Comparison of ENCODE assay signal across 27 cellular contexts in genomic region chr11:18765554-18765953, GRCh38.
A peak's percentile ranks its signal among the peaks of the same experiment; 100 is the strongest.
DNase-seq lines count a peak whose midpoint lies in the region; TF ChIP-seq lines count a peak whose summit lies in the region.
"Had no signal": no experiment of that assay in that cellular context is flagged by ENCODE, and none has a peak within 500 bp of the region (broad histone marks: within the 10 kb centered on the region; RNA-seq: fewer than 3 reads in every experiment).

No MANE protein-coding gene starts in this region.

- peaks cover 25% of the 10 kb centered on the region for H3K27me3 Mint-ChIP-seq in nephron progenitor cell (ENCODE audit: low read depth, poor library complexity)

- H3K36me3 Mint-ChIP-seq in nephron progenitor cell (ENCODE audit: low read depth): no peaks in the 10 kb centered on the region
- H3K36me3 Mint-ChIP-seq: naive B cell had no signal

- no peak for TF ChIP-seq RAD21 in Ishikawa (IDR thresholded peaks at IDR 0.05; ENCODE audit: low read depth)

- DNase-seq in NB4 (ENCODE audit: low read depth) (peak; percentile 8), epithelial cell of esophagus (ENCODE audit: low read depth) (peak; percentile 34), nephron progenitor cell (no peak), NCI-H446 treated with DMSO at 0.1 percent for 48 hours (lab: John Stamatoyannopoulos, UW) (no peak)
- no peak for DNase-seq in effector CD4-positive, alpha-beta T cell
- DNase-seq in activated CD4-positive, alpha-beta T cell treated with anti-CD3 and anti-CD28 coated beads for 4 hours: no peak
- DNase-seq: activated CD4-positive, alpha-beta T cell treated with anti-CD3 and anti-CD28 coated beads, Interleukin-2, amount 50 U/mL, for 4 hours; activated naive CD4-positive, alpha-beta T cell treated with anti-CD3 and anti-CD28 coated beads for 36 hours; activated T-cell treated with anti-CD3 and anti-CD28 coated beads, Interleukin-2, amount 50 U/mL, for 72 hours; amniotic stem cell; brain microvascular endothelial cell; C1 segment of cervical spinal cord; DMS153; dorsolateral prefrontal cortex; Karpas-422; left ventricle myocardium inferior; naive B cell; NCI-H1092; NCI-H1694 treated with DMSO at 0.1 percent for 48 hours; NCI-H2171; NCI-H510A; stimulated activated CD8-positive, alpha-beta memory T cell treated with anti-CD3 and anti-CD28 coated beads, Interleukin-4, amount 100 ng/mL, for 48 hours; tibial artery had no signal

- no peak for TF ChIP-seq CTCF in NB4 (IDR thresholded peaks at IDR 0.05; ENCODE audit: low read depth, low read length)
- TF ChIP-seq CTCF in epithelial cell of esophagus (IDR thresholded peaks at IDR 0.05; ENCODE audit: insufficient read depth, low read depth, low read length, missing control alignments): no peak
- TF ChIP-seq CTCF in nephron progenitor cell (IDR thresholded peaks at IDR 0.05): no peak

- H3K9me3 Mint-ChIP-seq in nephron progenitor cell: no peaks in the 10 kb centered on the region
- H3K9me3 Mint-ChIP-seq: activated naive CD4-positive, alpha-beta T cell treated with anti-CD3 and anti-CD28 coated beads for 36 hours; activated T-cell treated with anti-CD3 and anti-CD28 coated beads, Interleukin-2, amount 50 U/mL, for 72 hours; naive B cell; T-helper 1 cell treated with Interleukin-12 subunit alpha and Interleukin-12 subunit beta and Interleukin-4 antibody, amounts not matched to agents 30 μg/mL and 1 μg/mL, for 36 hours had no signal

- no peak overlapping the region for H3K4me3 ChIP-seq in NB4 (ENCODE audit: low read depth, low read length)
- H3K4me3 ChIP-seq in epithelial cell of esophagus (ENCODE audit: low read length): no peak overlapping the region
- H3K4me3 ChIP-seq: dorsolateral prefrontal cortex, HAP-1, left ventricle myocardium inferior, right atrium auricular region, tibial artery had no signal

- TF ChIP-seq EP300 in Ishikawa (IDR thresholded peaks at IDR 0.05; ENCODE audit: borderline replicate concordance): no peak

- H3K27ac Mint-ChIP-seq in nephron progenitor cell: peak overlapping the region; percentile 45
- H3K27ac Mint-ChIP-seq: activated naive CD4-positive, alpha-beta T cell treated with anti-CD3 and anti-CD28 coated beads for 36 hours; activated T-cell treated with anti-CD3 and anti-CD28 coated beads, Interleukin-2, amount 50 U/mL, for 72 hours; T-helper 1 cell treated with Interleukin-12 subunit alpha and Interleukin-12 subunit beta and Interleukin-4 antibody, amounts not matched to agents 30 μg/mL and 1 μg/mL, for 36 hours had no signal

- TF ChIP-seq POLR2A in NB4 (IDR thresholded peaks at IDR 0.05; ENCODE audit: extremely low read depth, insufficient read length): no peak

- H3K4me1 Mint-ChIP-seq in nephron progenitor cell: no peaks in the 10 kb centered on the region
- H3K4me1 Mint-ChIP-seq: naive B cell had no signal

- H3K4me3 Mint-ChIP-seq in nephron progenitor cell: no peak overlapping the region
- H3K4me3 Mint-ChIP-seq: activated naive CD4-positive, alpha-beta T cell treated with anti-CD3 and anti-CD28 coated beads for 36 hours; activated T-cell treated with anti-CD3 and anti-CD28 coated beads, Interleukin-2, amount 50 U/mL, for 72 hours; naive B cell; T-helper 1 cell treated with Interleukin-12 subunit alpha and Interleukin-12 subunit beta and Interleukin-4 antibody, amounts not matched to agents 30 μg/mL and 1 μg/mL, for 36 hours had no signal

TF ChIP-seq in Ishikawa, 13 proteins besides CTCF, POLR2A, EP300 and RAD21:
- TF ChIP-seq ZBTB7A (IDR thresholded peaks at IDR 0.05; ENCODE audit: low read depth) (no peak), REST (IDR thresholded peaks at IDR 0.05; ENCODE audit: low read depth) (no peak), TAF1 (IDR thresholded peaks at IDR 0.05; ENCODE audit: low read depth) (no peak), EGR1 (IDR thresholded peaks at IDR 0.05) (no peak), CEBPB (IDR thresholded peaks at IDR 0.05) (peak; percentile 63)

Comparison
In these comparisons a context has a peak if more than half of its experiments do, and no peak if none do; other contexts are left out.
1. DNase-seq: peak in NB4 (single experiment) and epithelial cell of esophagus (single experiment); none in nephron progenitor cell (single experiment), NCI-H446 treated with DMSO at 0.1 percent for 48 hours (single experiment), effector CD4-positive, alpha-beta T cell (single experiment) and activated CD4-positive, alpha-beta T cell treated with anti-CD3 and anti-CD28 coated beads for 4 hours (0 of 2).